Comparison of ENCODE assay signal across 32 cellular contexts in the genomic region with DNA sequence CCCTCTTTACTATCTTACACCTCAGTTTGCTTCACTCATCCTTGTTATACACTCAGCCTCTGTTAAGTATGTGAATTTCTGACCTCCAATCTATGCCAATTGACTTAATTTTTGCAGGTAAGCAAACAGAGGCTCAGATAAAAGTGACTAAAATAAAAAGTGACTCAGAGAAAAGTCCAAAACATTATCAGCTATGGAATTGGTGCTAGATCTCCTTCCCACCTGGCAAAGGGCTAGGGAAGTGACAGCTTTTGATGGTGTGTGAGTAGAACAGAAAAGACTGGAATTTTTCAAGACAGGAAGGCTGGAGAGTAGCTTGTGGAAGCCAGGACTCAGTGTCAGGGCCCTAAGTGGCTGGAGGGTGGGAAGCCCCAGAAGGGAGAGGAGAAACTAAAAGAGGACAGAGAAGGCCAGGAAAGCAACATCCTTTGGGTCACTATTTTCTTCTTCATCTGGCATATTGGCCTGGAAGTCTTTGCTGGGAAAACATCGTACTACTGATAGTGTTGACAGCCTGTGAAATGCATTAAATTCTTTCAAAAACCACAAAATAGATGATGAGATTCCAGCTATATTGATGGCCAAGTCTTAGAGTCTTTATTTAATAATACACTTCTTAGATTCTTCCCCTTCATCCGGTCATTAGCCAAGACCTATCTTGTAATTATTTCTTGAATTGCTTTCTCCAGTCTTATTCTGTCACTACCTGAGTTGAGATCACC.
"Had no signal": no experiment of that assay in that cellular context is flagged by ENCODE, and none has a peak within 500 bp of the region (broad histone marks: within the 10 kb centered on the region; RNA-seq: fewer than 3 reads in every experiment).

No MANE protein-coding gene starts in this region.

- H3K27ac ChIP-seq: colonic mucosa, esophagus muscularis mucosa, foreskin keratinocyte, gastroesophageal sphincter, heart right ventricle, left lung, neutrophil, parathyroid adenoma, sigmoid colon, skin epidermis, spleen, thoracic aorta, upper lobe of left lung had no signal

- H3K27ac Mint-ChIP-seq: dendritic cell treated with granulocyte-macrophage colony-stimulating factor and Interleukin-4, amounts not matched to agents 40 ng/mL and 50 ng/mL, for 4 days; mesothelial cell of epicardium; naive B cell; natural killer cell treated with Interleukin-12 subunit alpha and Interleukin-12 subunit beta and Interleukin-15 and Interleukin-18, amount 100 ng/mL, for 72 hours; progenitor cell of endocrine pancreas; stimulated activated naive B cell treated with anti-CD40 and anti-IgM and Interleukin-4, amounts not matched to agents 10 μg/mL and 1 μg/mL and 100 μg/mL, for 72 hours; stimulated activated naive CD8-positive, alpha-beta T cell treated with anti-CD3 and anti-CD28 coated beads, Interleukin-15, Interleukin-2, amounts not matched to agents 100 ng/mL and 50 ng/mL, for 24 hours had no signal

- H3K9me3 Mint-ChIP-seq: dendritic cell treated with granulocyte-macrophage colony-stimulating factor and Interleukin-4, amounts not matched to agents 40 ng/mL and 50 ng/mL, for 4 days; natural killer cell treated with Interleukin-12 subunit alpha and Interleukin-12 subunit beta and Interleukin-15 and Interleukin-18, amount 100 ng/mL, for 72 hours had no signal

- ATAC-seq: foreskin keratinocyte; gastroesophageal sphincter; heart right ventricle; left lung; mucosa of descending colon; natural killer cell treated with Interleukin-12 subunit alpha and Interleukin-12 subunit beta and Interleukin-15 and Interleukin-18, amount 100 ng/mL, for 72 hours; stimulated activated naive B cell treated with anti-CD40 and anti-IgM and Interleukin-4, amounts not matched to agents 10 μg/mL and 1 μg/mL and 100 μg/mL, for 72 hours had no signal

- H3K4me3 Mint-ChIP-seq: dendritic cell treated with granulocyte-macrophage colony-stimulating factor and Interleukin-4, amounts not matched to agents 40 ng/mL and 50 ng/mL, for 4 days; mesothelial cell of epicardium; naive B cell; natural killer cell treated with Interleukin-12 subunit alpha and Interleukin-12 subunit beta and Interleukin-15 and Interleukin-18, amount 100 ng/mL, for 72 hours; neural crest cell; stimulated activated naive B cell treated with anti-CD40 and anti-IgM and Interleukin-4, amounts not matched to agents 10 μg/mL and 1 μg/mL and 100 μg/mL, for 72 hours; stimulated activated naive CD8-positive, alpha-beta T cell treated with anti-CD3 and anti-CD28 coated beads, Interleukin-15, Interleukin-2, amounts not matched to agents 100 ng/mL and 50 ng/mL, for 24 hours had no signal

- H3K27me3 Mint-ChIP-seq: dendritic cell treated with granulocyte-macrophage colony-stimulating factor and Interleukin-4, amounts not matched to agents 40 ng/mL and 50 ng/mL, for 4 days; progenitor cell of endocrine pancreas; stimulated activated naive CD8-positive, alpha-beta T cell treated with anti-CD3 and anti-CD28 coated beads, Interleukin-15, Interleukin-2, amounts not matched to agents 100 ng/mL and 50 ng/mL, for 24 hours had no signal

- H3K4me3 ChIP-seq: colonic mucosa, esophagus muscularis mucosa, gastroesophageal sphincter, heart right ventricle, left lung, mucosa of descending colon, sigmoid colon, skin epidermis, spleen, thoracic aorta, tibial nerve, upper lobe of left lung had no signal

- H3K4me1 Mint-ChIP-seq: naive B cell; neural crest cell; stimulated activated naive B cell treated with anti-CD40 and anti-IgM and Interleukin-4, amounts not matched to agents 10 μg/mL and 1 μg/mL and 100 μg/mL, for 72 hours had no signal

- H3K4me1 ChIP-seq: colonic mucosa, foreskin keratinocyte, heart right ventricle, left lung, parathyroid adenoma, spleen, upper lobe of left lung had no signal

- H3K9me3 ChIP-seq: colonic mucosa, mucosa of descending colon, neutrophil, sigmoid colon, thoracic aorta had no signal

- H3K36me3 Mint-ChIP-seq: natural killer cell treated with Interleukin-12 subunit alpha and Interleukin-12 subunit beta and Interleukin-15 and Interleukin-18, amount 100 ng/mL, for 72 hours; stimulated activated naive B cell treated with anti-CD40 and anti-IgM and Interleukin-4, amounts not matched to agents 10 μg/mL and 1 μg/mL and 100 μg/mL, for 72 hours had no signal

- H2AFZ ChIP-seq: parathyroid adenoma had no signal

- DNase-seq: colonic mucosa; effector memory CD4-positive, alpha-beta T cell; foreskin keratinocyte; glutamatergic neuron; heart right ventricle; hippocampal formation; left cardiac atrium; left lung; mesenchymal stem cell; mucosa of descending colon; naive B cell; sigmoid colon; spleen; stimulated activated CD4-positive, alpha-beta T cell treated with anti-CD3 and anti-CD28 coated beads, Interleukin-2, amount 100 ng/mL, for 48 hours; stimulated activated naive B cell treated with anti-CD40 and anti-IgM and Interleukin-4, amounts not matched to agents 10 μg/mL and 1 μg/mL and 100 μg/mL, for 72 hours; upper lobe of left lung had no signal

- FAIRE-seq: endothelial cell of umbilical vein, islet of Langerhans, urothelium cell line had no signal

- H3K36me3 ChIP-seq: colonic mucosa, esophagus muscularis mucosa, gastroesophageal sphincter, heart right ventricle, left lung, neutrophil, sigmoid colon, spleen, thoracic aorta, tibial nerve, upper lobe of left lung had no signal

- H3K27me3 ChIP-seq: colonic mucosa, esophagus muscularis mucosa, gastroesophageal sphincter, heart right ventricle, left lung, neutrophil, sigmoid colon, spleen, tibial nerve, upper lobe of left lung had no signal

- H3K79me2 ChIP-seq: parathyroid adenoma had no signal

- H3K9ac ChIP-seq: parathyroid adenoma had no signal
